In the genomic region with DNA sequence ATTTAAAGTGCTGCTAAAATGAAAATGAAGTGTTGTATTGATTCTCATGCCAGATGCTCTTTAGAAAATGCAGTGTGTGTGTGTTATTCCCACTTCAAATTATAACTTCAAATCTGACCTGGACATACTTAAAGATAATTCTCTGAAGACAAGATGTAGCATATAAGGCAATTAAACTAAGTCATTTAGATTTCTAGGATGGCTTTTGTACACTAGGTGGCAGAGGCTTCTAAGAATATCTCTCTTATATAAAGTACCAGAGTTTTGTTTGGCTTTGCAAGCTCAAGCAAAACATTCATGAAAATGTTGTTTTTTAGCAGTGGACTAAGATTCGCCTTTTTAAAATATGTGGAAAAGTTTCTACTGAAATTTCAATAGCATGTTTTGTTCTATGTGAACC, we compare ENCODE assay signal across 16 cellular contexts.
DNase-seq lines count a peak whose midpoint lies in the region; ATAC-seq and TF ChIP-seq lines count a peak whose summit lies in the region.
"Had no signal": no experiment of that assay in that cellular context is flagged by ENCODE, and none has a peak within 500 bp of the region (broad histone marks: within the 10 kb centered on the region; RNA-seq: fewer than 3 reads in every experiment).

No MANE protein-coding gene starts in this region.

- TF ChIP-seq CTCF in RWPE2 (IDR thresholded peaks at IDR 0.05; ENCODE audit: poor library complexity, severe bottlenecking) (peak; percentile 32), epithelial cell of proximal tubule (conservative IDR thresholded peaks at IDR 0.05; ENCODE audit: low read depth, low read length) (peak; percentile 33)

- ATAC-seq in RWPE2 (ENCODE audit: low read depth), result no peak
- no peak for ATAC-seq in sciatic nerve
- no peak for ATAC-seq in HG02642 (IDR thresholded peaks at IDR 0.05; ENCODE audit: poor library complexity, unreplicated experiment)
- ATAC-seq: activated CD8-positive, alpha-beta T cell treated with anti-CD3 and anti-CD28 coated beads for 36 hours; left colon; stimulated activated naive CD8-positive, alpha-beta T cell treated with anti-CD3 and anti-CD28 coated beads, Interleukin-15, amount 100 ng/mL, for 72 hours had no signal

- TF ChIP-seq EP300 in Ishikawa (IDR thresholded peaks at IDR 0.05; ENCODE audit: borderline replicate concordance), result no peak

- H3K36me3 Mint-ChIP-seq in activated CD4-positive, alpha-beta memory T cell treated with anti-CD3 and anti-CD28 coated beads, Interleukin-2, amount 10 ng/mL, durations not matched to agents 7 days and 5 days (ENCODE audit: low read depth), result no peaks in the 10 kb centered on the region
- H3K36me3 Mint-ChIP-seq: naive B cell had no signal

- no peak overlapping the region for H3K27ac ChIP-seq in RWPE2 (ENCODE audit: poor library complexity, severe bottlenecking)
- H3K27ac ChIP-seq: BLaER1 treated with 17β-estradiol and CSF1 and Interleukin-3, amounts not matched to agents 10 nM and 100 nM; breast epithelium had no signal

- no peak overlapping the region for H3K27ac Mint-ChIP-seq in activated CD4-positive, alpha-beta memory T cell treated with anti-CD3 and anti-CD28 coated beads, Interleukin-2, amount 10 ng/mL, durations not matched to agents 7 days and 5 days
- H3K27ac Mint-ChIP-seq: activated CD8-positive, alpha-beta T cell treated with anti-CD3 and anti-CD28 coated beads for 36 hours; naive B cell; stimulated activated naive CD8-positive, alpha-beta T cell treated with anti-CD3 and anti-CD28 coated beads, Interleukin-15, amount 100 ng/mL, for 72 hours had no signal

- POLR2A ChIA-PET in activated CD4-positive, alpha-beta memory T cell treated with anti-CD3 and anti-CD28 coated beads, Interleukin-2, amount 10 ng/mL, durations not matched to agents 7 days and 5 days (lab: Charles Lee), result no interaction called here

- no peak overlapping the region for H3K4me3 ChIP-seq in RWPE2 (ENCODE audit: severe bottlenecking)
- no peak overlapping the region for H3K4me3 ChIP-seq in epithelial cell of proximal tubule (ENCODE audit: low read depth, low read length)
- H3K4me3 ChIP-seq: BLaER1 treated with 17β-estradiol and CSF1 and Interleukin-3, amounts not matched to agents 10 nM and 100 nM; breast epithelium; sigmoid colon had no signal

- TF ChIP-seq RAD21 in Ishikawa (IDR thresholded peaks at IDR 0.05; ENCODE audit: low read depth), result peak; percentile 11

- CTCF ChIA-PET in activated CD4-positive, alpha-beta memory T cell treated with anti-CD3 and anti-CD28 coated beads, Interleukin-2, amount 10 ng/mL, durations not matched to agents 7 days and 5 days (lab: Charles Lee), result no interaction called here

- H3K9me3 ChIP-seq in RWPE2 (ENCODE audit: severe bottlenecking), result peaks cover 4% of the 10 kb centered on the region
- H3K9me3 ChIP-seq: BLaER1 treated with 17β-estradiol and CSF1 and Interleukin-3, amounts not matched to agents 10 nM and 100 nM; breast epithelium; sigmoid colon had no signal

- no peaks in the 10 kb centered on the region for H3K9me3 Mint-ChIP-seq in activated CD4-positive, alpha-beta memory T cell treated with anti-CD3 and anti-CD28 coated beads, Interleukin-2, amount 10 ng/mL, durations not matched to agents 7 days and 5 days
- H3K9me3 Mint-ChIP-seq: activated CD8-positive, alpha-beta T cell treated with anti-CD3 and anti-CD28 coated beads for 36 hours; naive B cell; stimulated activated naive CD8-positive, alpha-beta T cell treated with anti-CD3 and anti-CD28 coated beads, Interleukin-15, amount 100 ng/mL, for 72 hours had no signal

- peak; percentile 4 to 6 for DNase-seq in AML-193 (lab: John Stamatoyannopoulos, UW)
- no peak for DNase-seq in RWPE2 (ENCODE audit: low spot score)
- no peak for DNase-seq in epithelial cell of proximal tubule (ENCODE audit: low read depth)
- DNase-seq in stimulated activated naive CD4-positive, alpha-beta T cell treated with Interleukin-2 at 50 U/mL for 16 hours (lab: John Stamatoyannopoulos, UW), result no peak
- no peak for DNase-seq in sciatic nerve (ENCODE audit: low spot score)
- no peak for DNase-seq in activated CD4-positive, alpha-beta memory T cell treated with anti-CD3 and anti-CD28 coated beads, Interleukin-2, amount 10 ng/mL, durations not matched to agents 7 days and 5 days
- DNase-seq: activated CD8-positive, alpha-beta T cell treated with anti-CD3 and anti-CD28 coated beads for 36 hours; left colon; naive B cell; NCI-H345; sigmoid colon; stimulated activated naive CD8-positive, alpha-beta T cell treated with anti-CD3 and anti-CD28 coated beads, Interleukin-15, amount 100 ng/mL, for 72 hours had no signal

- no peaks in the 10 kb centered on the region for H3K4me1 ChIP-seq in RWPE2 (ENCODE audit: insufficient read depth, poor library complexity, severe bottlenecking)
- H3K4me1 ChIP-seq: BLaER1 treated with 17β-estradiol and CSF1 and Interleukin-3, amounts not matched to agents 10 nM and 100 nM; breast epithelium had no signal

- no peaks in the 10 kb centered on the region for H3K36me3 ChIP-seq in RWPE2 (ENCODE audit: low read depth)
- H3K36me3 ChIP-seq: BLaER1 treated with 17β-estradiol and CSF1 and Interleukin-3, amounts not matched to agents 10 nM and 100 nM; breast epithelium; sigmoid colon had no signal

- H3K27me3 ChIP-seq in RWPE2 (ENCODE audit: insufficient read depth, poor library complexity, severe bottlenecking), result no peaks in the 10 kb centered on the region
- H3K27me3 ChIP-seq: BLaER1 treated with 17β-estradiol and CSF1 and Interleukin-3, amounts not matched to agents 10 nM and 100 nM; breast epithelium; sigmoid colon had no signal

- no peaks in the 10 kb centered on the region for H3K27me3 Mint-ChIP-seq in activated CD4-positive, alpha-beta memory T cell treated with anti-CD3 and anti-CD28 coated beads, Interleukin-2, amount 10 ng/mL, durations not matched to agents 7 days and 5 days
- H3K27me3 Mint-ChIP-seq: activated CD8-positive, alpha-beta T cell treated with anti-CD3 and anti-CD28 coated beads for 36 hours; naive B cell; stimulated activated naive CD8-positive, alpha-beta T cell treated with anti-CD3 and anti-CD28 coated beads, Interleukin-15, amount 100 ng/mL, for 72 hours had no signal

- H3K4me3 Mint-ChIP-seq in activated CD4-positive, alpha-beta memory T cell treated with anti-CD3 and anti-CD28 coated beads, Interleukin-2, amount 10 ng/mL, durations not matched to agents 7 days and 5 days, result no peak overlapping the region
- H3K4me3 Mint-ChIP-seq: activated CD8-positive, alpha-beta T cell treated with anti-CD3 and anti-CD28 coated beads for 36 hours; naive B cell; stimulated activated naive CD8-positive, alpha-beta T cell treated with anti-CD3 and anti-CD28 coated beads, Interleukin-15, amount 100 ng/mL, for 72 hours had no signal

- H3K4me1 Mint-ChIP-seq in activated CD4-positive, alpha-beta memory T cell treated with anti-CD3 and anti-CD28 coated beads, Interleukin-2, amount 10 ng/mL, durations not matched to agents 7 days and 5 days, result no peaks in the 10 kb centered on the region
- H3K4me1 Mint-ChIP-seq: naive B cell; stimulated activated naive CD8-positive, alpha-beta T cell treated with anti-CD3 and anti-CD28 coated beads, Interleukin-15, amount 100 ng/mL, for 72 hours had no signal

- intact Hi-C loops in sciatic nerve (cut with DNase I), result no loop called here

TF ChIP-seq in Ishikawa, 13 proteins besides CTCF, POLR2A, EP300 and RAD21:
- TF ChIP-seq TAF1 (IDR thresholded peaks at IDR 0.05; ENCODE audit: low read depth) (no peak), FOXM1 (IDR thresholded peaks at IDR 0.05; ENCODE audit: borderline replicate concordance, low read depth) (no peak), CEBPB (IDR thresholded peaks at IDR 0.05) (no peak), CREB1 (IDR thresholded peaks at IDR 0.05; ENCODE audit: low read depth) (no peak), EGR1 (IDR thresholded peaks at IDR 0.05) (no peak), TCF12 (IDR thresholded peaks at IDR 0.05; ENCODE audit: low read depth) (no peak), TEAD4 (IDR thresholded peaks at IDR 0.05) (no peak), YY1 (IDR thresholded peaks at IDR 0.05; ENCODE audit: low read depth) (no peak), ZBTB7A (IDR thresholded peaks at IDR 0.05; ENCODE audit: low read depth) (no peak), NFIC (IDR thresholded peaks at IDR 0.05) (no peak)
- TF ChIP-seq, protein P1, sequence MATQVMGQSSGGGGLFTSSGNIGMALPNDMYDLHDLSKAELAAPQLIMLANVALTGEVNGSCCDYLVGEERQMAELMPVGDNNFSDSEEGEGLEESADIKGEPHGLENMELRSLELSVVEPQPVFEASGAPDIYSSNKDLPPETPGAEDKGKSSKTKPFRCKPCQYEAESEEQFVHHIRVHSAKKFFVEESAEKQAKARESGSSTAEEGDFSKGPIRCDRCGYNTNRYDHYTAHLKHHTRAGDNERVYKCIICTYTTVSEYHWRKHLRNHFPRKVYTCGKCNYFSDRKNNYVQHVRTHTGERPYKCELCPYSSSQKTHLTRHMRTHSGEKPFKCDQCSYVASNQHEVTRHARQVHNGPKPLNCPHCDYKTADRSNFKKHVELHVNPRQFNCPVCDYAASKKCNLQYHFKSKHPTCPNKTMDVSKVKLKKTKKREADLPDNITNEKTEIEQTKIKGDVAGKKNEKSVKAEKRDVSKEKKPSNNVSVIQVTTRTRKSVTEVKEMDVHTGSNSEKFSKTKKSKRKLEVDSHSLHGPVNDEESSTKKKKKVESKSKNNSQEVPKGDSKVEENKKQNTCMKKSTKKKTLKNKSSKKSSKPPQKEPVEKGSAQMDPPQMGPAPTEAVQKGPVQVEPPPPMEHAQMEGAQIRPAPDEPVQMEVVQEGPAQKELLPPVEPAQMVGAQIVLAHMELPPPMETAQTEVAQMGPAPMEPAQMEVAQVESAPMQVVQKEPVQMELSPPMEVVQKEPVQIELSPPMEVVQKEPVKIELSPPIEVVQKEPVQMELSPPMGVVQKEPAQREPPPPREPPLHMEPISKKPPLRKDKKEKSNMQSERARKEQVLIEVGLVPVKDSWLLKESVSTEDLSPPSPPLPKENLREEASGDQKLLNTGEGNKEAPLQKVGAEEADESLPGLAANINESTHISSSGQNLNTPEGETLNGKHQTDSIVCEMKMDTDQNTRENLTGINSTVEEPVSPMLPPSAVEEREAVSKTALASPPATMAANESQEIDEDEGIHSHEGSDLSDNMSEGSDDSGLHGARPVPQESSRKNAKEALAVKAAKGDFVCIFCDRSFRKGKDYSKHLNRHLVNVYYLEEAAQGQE (IDR thresholded peaks at IDR 0.05; ENCODE audit: low read depth), result no peak
- TF ChIP-seq, protein P2, sequence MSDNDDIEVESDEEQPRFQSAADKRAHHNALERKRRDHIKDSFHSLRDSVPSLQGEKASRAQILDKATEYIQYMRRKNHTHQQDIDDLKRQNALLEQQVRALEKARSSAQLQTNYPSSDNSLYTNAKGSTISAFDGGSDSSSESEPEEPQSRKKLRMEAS (IDR thresholded peaks at IDR 0.05), result no peak
- TF ChIP-seq, protein P3, sequence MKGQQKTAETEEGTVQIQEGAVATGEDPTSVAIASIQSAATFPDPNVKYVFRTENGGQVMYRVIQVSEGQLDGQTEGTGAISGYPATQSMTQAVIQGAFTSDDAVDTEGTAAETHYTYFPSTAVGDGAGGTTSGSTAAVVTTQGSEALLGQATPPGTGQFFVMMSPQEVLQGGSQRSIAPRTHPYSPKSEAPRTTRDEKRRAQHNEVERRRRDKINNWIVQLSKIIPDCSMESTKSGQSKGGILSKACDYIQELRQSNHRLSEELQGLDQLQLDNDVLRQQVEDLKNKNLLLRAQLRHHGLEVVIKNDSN (IDR thresholded peaks at IDR 0.05), result no peak
TF ChIP-seq in Ishikawa: peak in this region for 0.

Comparison
In these comparisons a context has a peak if more than half of its experiments do, and no peak if none do; other contexts are left out.
1. DNase-seq: peak in AML-193 (2 of 2); none in RWPE2 (single experiment), epithelial cell of proximal tubule (single experiment), stimulated activated naive CD4-positive, alpha-beta T cell treated with Interleukin-2 at 50 U/mL for 16 hours (single experiment), sciatic nerve (single experiment) and activated CD4-positive, alpha-beta memory T cell treated with anti-CD3 and anti-CD28 coated beads, Interleukin-2, amount 10 ng/mL, durations not matched to agents 7 days and 5 days (single experiment).